In the genomic region with DNA sequence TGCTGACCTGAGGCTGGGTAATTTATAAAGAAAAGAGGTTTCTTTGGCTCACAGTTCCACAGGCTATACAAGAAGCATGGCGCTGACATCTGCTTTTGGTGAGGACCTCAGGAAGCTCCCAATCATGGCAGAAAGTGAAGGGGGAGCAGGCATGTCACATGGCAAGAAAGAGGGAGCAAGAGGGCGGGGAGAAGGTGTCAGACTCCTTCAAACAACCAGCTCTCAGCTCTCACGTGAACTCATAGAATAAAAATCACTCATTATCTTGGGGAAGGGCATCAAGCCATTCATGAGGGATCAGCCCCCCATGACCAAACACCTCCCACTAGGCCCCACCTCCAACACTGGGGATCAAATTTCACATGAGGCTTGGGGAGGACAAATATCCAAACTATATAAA, we compare ENCODE assay signal across 11 cellular contexts.
A peak's percentile ranks its signal among the peaks of the same experiment; 100 is the strongest.
DNase-seq lines count a peak whose midpoint lies in the region; ATAC-seq, FAIRE-seq and TF ChIP-seq lines count a peak whose summit lies in the region.
"Had no signal": no experiment of that assay in that cellular context is flagged by ENCODE, and none has a peak within 500 bp of the region (broad histone marks: within the 10 kb centered on the region; RNA-seq: fewer than 3 reads in every experiment).

No MANE protein-coding gene starts in this region.

- no peak for DNase-seq in K562 (ENCODE audit: extremely low read depth in 1 of 4, low spot score in 3 of 4)
- DNase-seq in vagina (ENCODE audit: extremely low spot score in 2 of 2), result peak; percentile 18 to 22
- no peak for DNase-seq in lower lobe of right lung
- DNase-seq in esophagus squamous epithelium (lab: John Stamatoyannopoulos, UW), result no peak
- DNase-seq in NCI-H2196 treated with DMSO at 0.1 percent for 48 hours (lab: John Stamatoyannopoulos, UW; ENCODE audit: unreplicated experiment), result no peak
- DNase-seq: Caco-2; CD8-positive, alpha-beta memory T cell; GF-D8; HCEC 1CT had no signal

- no peaks in the 10 kb centered on the region for H3K79me2 ChIP-seq in K562 (ENCODE audit: control insufficient read depth, insufficient read depth, low read length)

- POLR2A ChIA-PET in HEK293 (lab: Yijun Ruan, JAX) (no interaction called here), K562 (lab: Yijun Ruan, JAX) (no interaction called here)

- WGBS in K562 (ENCODE audit: insufficient coverage, low coverage, missing lambda C conversion rate), result 0% methylated on average over 3 of the region's 3 CpGs
- WGBS in esophagus squamous epithelium, 2 donors, result 93 to 97% methylated on average over 3 of the region's 3 CpGs

- H3K4me2 ChIP-seq in K562 (ENCODE audit: insufficient read depth, low read length), result no peak overlapping the region

- no peak overlapping the region for H3K27ac ChIP-seq in HEK293 (ENCODE audit: extremely low read depth, low read depth, low read length)
- no peak overlapping the region for H3K27ac ChIP-seq in K562 (ENCODE audit: extremely low read depth, low read depth, low read length)
- peak overlapping the region; percentile 87 for H3K27ac ChIP-seq in layer of hippocampus (ENCODE audit: low read depth, low read length)
- no peak overlapping the region for H3K27ac ChIP-seq in vagina
- H3K27ac ChIP-seq in lower lobe of right lung, result no peak overlapping the region
- no peak overlapping the region for H3K27ac ChIP-seq in esophagus squamous epithelium

- no peak overlapping the region for H3K4me3 ChIP-seq in HEK293 (ENCODE audit: low read depth, low read length)
- H3K4me3 ChIP-seq in K562, result no peak overlapping the region
- H3K4me3 ChIP-seq in vagina, result no peak overlapping the region
- no peak overlapping the region for H3K4me3 ChIP-seq in lower lobe of right lung
- H3K4me3 ChIP-seq in esophagus squamous epithelium, result no peak overlapping the region

- TF ChIP-seq POLR2A in K562 (conservative IDR thresholded peaks at IDR 0.05) (no peak), vagina (IDR thresholded peaks at IDR 0.05) (no peak), esophagus squamous epithelium (IDR thresholded peaks at IDR 0.05) (no peak)

- intact Hi-C loops in K562 (cut with micrococcal nuclease) (no loop called here), vagina (cut with DNase I) (no loop called here), lower lobe of right lung (cut with DNase I) (no loop called here), esophagus squamous epithelium (cut with DNase I) (no loop called here)

- TF ChIP-seq CTCF in HEK293 (tag by site-specific recombination; IDR thresholded peaks at IDR 0.05) (no peak), K562 (IDR thresholded peaks at IDR 0.05 in 2 of 3, conservative IDR thresholded peaks at IDR 0.05 in 1 of 3; ENCODE audit: insufficient read depth in 2 of 3, low read depth in 1 of 3, low read length in 3 of 3) (no peak), vagina (IDR thresholded peaks at IDR 0.05) (no peak), lower lobe of right lung (IDR thresholded peaks at IDR 0.05) (no peak), esophagus squamous epithelium (IDR thresholded peaks at IDR 0.05) (no peak)

- H3K4me1 ChIP-seq in HEK293 (ENCODE audit: control insufficient read depth, insufficient read depth, low read length), result 0 out of 2 replicates have a peak, but pooled peaks cover 3% of the 10 kb centered on the region
- peaks cover 7 to 23% of the 10 kb centered on the region in 2 experiments; a peak in 4 of 5 replicates for H3K4me1 ChIP-seq in K562 (replicated peaks in 1 of 2; ENCODE audit: control insufficient read depth in 2 of 2, insufficient read depth in 2 of 2, low read length in 2 of 2)
- H3K4me1 ChIP-seq in vagina, result no peaks in the 10 kb centered on the region
- H3K4me1 ChIP-seq in lower lobe of right lung, result no peaks in the 10 kb centered on the region
- no peaks in the 10 kb centered on the region for H3K4me1 ChIP-seq in esophagus squamous epithelium
- H3K4me1 ChIP-seq: Caco-2 had no signal

- H3K9me3 ChIP-seq in HEK293 (ENCODE audit: control insufficient read depth, insufficient read depth, low read depth, low read length), result no peaks in the 10 kb centered on the region
- no peaks in the 10 kb centered on the region for H3K9me3 ChIP-seq in K562 (replicated peaks; ENCODE audit: control insufficient read depth, insufficient read depth, low read depth, low read length)
- H3K9me3 ChIP-seq in vagina, result no peaks in the 10 kb centered on the region
- no peaks in the 10 kb centered on the region for H3K9me3 ChIP-seq in lower lobe of right lung
- no peaks in the 10 kb centered on the region for H3K9me3 ChIP-seq in esophagus squamous epithelium
- H3K9me3 ChIP-seq: Caco-2 had no signal

- no peak for TF ChIP-seq RAD21 in K562 (CRISPR knock-in tag; conservative IDR thresholded peaks at IDR 0.05 in 1 of 2, IDR thresholded peaks at IDR 0.05 in 1 of 2)

- H3K36me3 ChIP-seq in HEK293 (ENCODE audit: control insufficient read depth in 2 of 2, insufficient read depth in 1 of 2, low read length in 2 of 2), result no peaks in the 10 kb centered on the region
- no peaks in the 10 kb centered on the region for H3K36me3 ChIP-seq in K562 (ENCODE audit: control insufficient read depth, insufficient read depth, low read length)
- H3K36me3 ChIP-seq in vagina, result no peaks in the 10 kb centered on the region
- H3K36me3 ChIP-seq in lower lobe of right lung, result no peaks in the 10 kb centered on the region
- no peaks in the 10 kb centered on the region for H3K36me3 ChIP-seq in esophagus squamous epithelium

- TF ChIP-seq EP300 in K562 (IDR thresholded peaks at IDR 0.05; ENCODE audit: low read length), result no peak

- no TSS peak for BruUV-seq in K562 (replicated peaks; lab: Mats Ljungman, UMichigan)

- CTCF ChIA-PET in HEK293 (lab: Yijun Ruan, JAX) (no interaction called here), K562 (lab: Yijun Ruan, JAX; ENCODE audit: low intra/inter-chr PET ratio) (no interaction called here)

- no peak for ATAC-seq in K562
- ATAC-seq in lower lobe of right lung, result no peak

- in situ Hi-C loops in K562 (cut with MboI), result no loop called here

- no peak overlapping the region for H3K9ac ChIP-seq in K562 (ENCODE audit: insufficient read depth in 1 of 2, low read depth in 2 of 2, low read length in 2 of 2)

- H3K27me3 ChIP-seq in K562 (ENCODE audit: control insufficient read depth in 2 of 2, insufficient read depth in 2 of 2, low read length in 2 of 2) (peaks cover 14 to 23% of the 10 kb centered on the region in 2 experiments), layer of hippocampus (ENCODE audit: control insufficient read depth, insufficient read depth, low read length) (no peaks in the 10 kb centered on the region), vagina (no peaks in the 10 kb centered on the region), lower lobe of right lung (ENCODE audit: low read depth) (no peaks in the 10 kb centered on the region), esophagus squamous epithelium (peaks cover 0 to 3% (median 0%) of the 10 kb centered on the region in 4 donors)

- no peak overlapping the region for H2AFZ ChIP-seq in K562 (ENCODE audit: low read depth, low read length)

- no peaks in the 10 kb centered on the region for H3K9me1 ChIP-seq in K562 (ENCODE audit: control insufficient read depth, insufficient read depth, low read length)

- H4K20me1 ChIP-seq in K562 (replicated peaks; ENCODE audit: control insufficient read depth, insufficient read depth, low read length), result no peaks in the 10 kb centered on the region

- no peak for FAIRE-seq in K562 (lab: Jason Lieb, UNC)

TF ChIP-seq in HEK293, 187 proteins besides CTCF, POLR2A, EP300 and RAD21 (continues in another document):
- peak; percentile 27; the same call in 1 of the 2 replicates for TF ChIP-seq GLIS2 (tag by site-specific recombination; IDR thresholded peaks at IDR 0.05)
- TF ChIP-seq ZFHX2 (tag by site-specific recombination; conservative IDR thresholded peaks at IDR 0.05), result peak; percentile 17; the same call in 1 of the 2 replicates
- TF ChIP-seq GLIS1 (tag by site-specific recombination; IDR thresholded peaks at IDR 0.05), result peak; percentile 51; the same call in 1 of the 2 replicates
- TF ChIP-seq ZNF658 (tag by site-specific recombination; IDR thresholded peaks at IDR 0.05), result no peak

TF ChIP-seq in K562, 482 proteins besides CTCF, POLR2A, EP300 and RAD21 (continues in another document):
- TF ChIP-seq CREM (IDR thresholded peaks at IDR 0.05; ENCODE audit: low read depth), result no peak
- TF ChIP-seq, protein P1, sequence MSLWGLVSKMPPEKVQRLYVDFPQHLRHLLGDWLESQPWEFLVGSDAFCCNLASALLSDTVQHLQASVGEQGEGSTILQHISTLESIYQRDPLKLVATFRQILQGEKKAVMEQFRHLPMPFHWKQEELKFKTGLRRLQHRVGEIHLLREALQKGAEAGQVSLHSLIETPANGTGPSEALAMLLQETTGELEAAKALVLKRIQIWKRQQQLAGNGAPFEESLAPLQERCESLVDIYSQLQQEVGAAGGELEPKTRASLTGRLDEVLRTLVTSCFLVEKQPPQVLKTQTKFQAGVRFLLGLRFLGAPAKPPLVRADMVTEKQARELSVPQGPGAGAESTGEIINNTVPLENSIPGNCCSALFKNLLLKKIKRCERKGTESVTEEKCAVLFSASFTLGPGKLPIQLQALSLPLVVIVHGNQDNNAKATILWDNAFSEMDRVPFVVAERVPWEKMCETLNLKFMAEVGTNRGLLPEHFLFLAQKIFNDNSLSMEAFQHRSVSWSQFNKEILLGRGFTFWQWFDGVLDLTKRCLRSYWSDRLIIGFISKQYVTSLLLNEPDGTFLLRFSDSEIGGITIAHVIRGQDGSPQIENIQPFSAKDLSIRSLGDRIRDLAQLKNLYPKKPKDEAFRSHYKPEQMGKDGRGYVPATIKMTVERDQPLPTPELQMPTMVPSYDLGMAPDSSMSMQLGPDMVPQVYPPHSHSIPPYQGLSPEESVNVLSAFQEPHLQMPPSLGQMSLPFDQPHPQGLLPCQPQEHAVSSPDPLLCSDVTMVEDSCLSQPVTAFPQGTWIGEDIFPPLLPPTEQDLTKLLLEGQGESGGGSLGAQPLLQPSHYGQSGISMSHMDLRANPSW (CRISPR knock-in tag; IDR thresholded peaks at IDR 0.05), result no peak

Comparison
In these comparisons a context has a peak if more than half of its experiments do, and no peak if none do; other contexts are left out.
1. DNase-seq: peak in vagina (2 of 2); none in K562 (0 of 4), lower lobe of right lung (single experiment), esophagus squamous epithelium (single experiment) and NCI-H2196 treated with DMSO at 0.1 percent for 48 hours (single experiment).